Comparison of ENCODE assay signal across 11 cellular contexts in the genomic region with DNA sequence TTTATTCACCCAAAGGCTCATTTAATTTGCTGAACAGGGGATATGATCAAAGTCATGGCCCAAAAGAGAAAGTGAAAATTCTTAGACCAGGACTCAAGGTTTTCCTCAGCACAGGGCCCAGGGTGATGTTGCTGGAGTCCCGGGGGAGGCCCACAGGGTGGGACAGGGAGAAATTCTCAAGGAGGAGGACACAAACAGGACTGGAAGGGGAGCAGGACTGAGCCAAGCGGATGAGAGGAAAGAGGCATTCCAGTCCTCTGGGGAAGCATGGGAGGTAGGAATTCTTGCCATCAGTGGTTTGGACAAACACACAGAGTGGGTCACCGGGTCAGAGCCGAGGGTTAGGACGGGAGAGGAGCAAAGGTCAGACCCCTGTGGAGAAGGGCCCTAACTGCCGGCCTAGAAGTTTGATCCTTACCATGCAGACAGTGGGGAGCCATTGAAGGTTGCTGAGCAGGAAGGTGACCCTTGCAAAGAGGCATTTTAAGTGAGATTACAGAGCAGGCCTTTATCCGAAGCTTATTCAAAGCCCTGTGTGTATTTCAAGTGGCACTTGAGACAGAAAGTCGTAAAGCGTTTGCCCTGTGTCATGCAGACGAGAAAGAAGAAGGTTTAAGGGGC.
DNase-seq lines count a peak whose midpoint lies in the region; ATAC-seq lines count a peak whose summit lies in the region.
"Had no signal": no experiment of that assay in that cellular context is flagged by ENCODE, and none has a peak within 500 bp of the region (broad histone marks: within the 10 kb centered on the region; RNA-seq: fewer than 3 reads in every experiment).

No MANE protein-coding gene starts in this region.

- peak overlapping the region; percentile 56 for H3K4me3 Mint-ChIP-seq in activated T-helper 1 cell treated with anti-CD3 and anti-CD28 coated beads, Interleukin-12 subunit alpha, Interleukin-12 subunit beta, Interleukin-2, Interleukin-4 antibody, amounts not matched to agents 30 ng/mL and 10 ng/mL and 1 ng/mL, durations not matched to agents 14 hours and 24 hours and 36 hours
- peak overlapping the region; percentile 78 to 93 for H3K4me3 Mint-ChIP-seq in stimulated activated naive CD8-positive, alpha-beta T cell treated with anti-CD3 and anti-CD28 coated beads, Interleukin-15, amount 100 ng/mL, for 72 hours

- no peaks in the 10 kb centered on the region for H3K27me3 Mint-ChIP-seq in activated T-helper 1 cell treated with anti-CD3 and anti-CD28 coated beads, Interleukin-12 subunit alpha, Interleukin-12 subunit beta, Interleukin-2, Interleukin-4 antibody, amounts not matched to agents 30 ng/mL and 10 ng/mL and 1 ng/mL, durations not matched to agents 14 hours and 24 hours and 36 hours (ENCODE audit: insufficient read depth)
- no peaks in the 10 kb centered on the region for H3K27me3 Mint-ChIP-seq in stimulated activated naive CD8-positive, alpha-beta T cell treated with anti-CD3 and anti-CD28 coated beads, Interleukin-15, amount 100 ng/mL, for 72 hours

- no peaks in the 10 kb centered on the region for H3K9me3 Mint-ChIP-seq in activated T-helper 1 cell treated with anti-CD3 and anti-CD28 coated beads, Interleukin-12 subunit alpha, Interleukin-12 subunit beta, Interleukin-2, Interleukin-4 antibody, amounts not matched to agents 30 ng/mL and 10 ng/mL and 1 ng/mL, durations not matched to agents 14 hours and 24 hours and 36 hours
- no peaks in the 10 kb centered on the region for H3K9me3 Mint-ChIP-seq in stimulated activated naive CD8-positive, alpha-beta T cell treated with anti-CD3 and anti-CD28 coated beads, Interleukin-15, amount 100 ng/mL, for 72 hours
- H3K9me3 Mint-ChIP-seq: activated T-cell treated with anti-CD3 and anti-CD28 coated beads, Interleukin-2, amount 50 U/mL, for 4 hours had no signal

- ATAC-seq in left lobe of liver, result peak; percentile 59
- no peak for ATAC-seq in stimulated activated naive CD8-positive, alpha-beta T cell treated with anti-CD3 and anti-CD28 coated beads, Interleukin-15, amount 100 ng/mL, for 72 hours
- ATAC-seq in HG02870 (IDR thresholded peaks at IDR 0.05; ENCODE audit: unreplicated experiment), result no peak
- ATAC-seq: activated T-cell treated with anti-CD3 and anti-CD28 coated beads, Interleukin-2, amount 50 U/mL, for 4 hours had no signal

- intact Hi-C loops in activated T-helper 1 cell treated with anti-CD3 and anti-CD28 coated beads, Interleukin-12 subunit alpha, Interleukin-12 subunit beta, Interleukin-2, Interleukin-4 antibody, amounts not matched to agents 30 ng/mL and 10 ng/mL and 1 ng/mL, durations not matched to agents 14 hours and 24 hours and 36 hours (cut with micrococcal nuclease), result loop anchor here (10.0 kb wide), 2 partner anchors 302 to 488 kb away; a partner anchor contains a TSS

- DNase-seq in NCI-H2227 (lab: John Stamatoyannopoulos, UW; ENCODE audit: unreplicated experiment) (peak; percentile 45), NCI-H2227 treated with DMSO at 0.1 percent for 48 hours (lab: John Stamatoyannopoulos, UW) (no peak), left lobe of liver (ENCODE audit: low spot score) (peak; percentile 80), mucosa of gallbladder (ENCODE audit: low spot score) (no peak), RKO (ENCODE audit: low spot score) (no peak)
- DNase-seq in activated T-helper 1 cell treated with anti-CD3 and anti-CD28 coated beads, Interleukin-12 subunit alpha, Interleukin-12 subunit beta, Interleukin-2, Interleukin-4 antibody, amounts not matched to agents 30 ng/mL and 10 ng/mL and 1 ng/mL, durations not matched to agents 14 hours and 24 hours and 36 hours (ENCODE audit: low spot score), result no peak
- DNase-seq in stimulated activated naive CD8-positive, alpha-beta T cell treated with anti-CD3 and anti-CD28 coated beads, Interleukin-15, amount 100 ng/mL, for 72 hours, result no peak
- DNase-seq: 8988T; activated T-cell treated with anti-CD3 and anti-CD28 coated beads, Interleukin-2, amount 50 U/mL, for 4 hours; NCI-H446 treated with DMSO at 0.1 percent for 48 hours had no signal

- peak overlapping the region; percentile 85 for H3K27ac Mint-ChIP-seq in activated T-helper 1 cell treated with anti-CD3 and anti-CD28 coated beads, Interleukin-12 subunit alpha, Interleukin-12 subunit beta, Interleukin-2, Interleukin-4 antibody, amounts not matched to agents 30 ng/mL and 10 ng/mL and 1 ng/mL, durations not matched to agents 14 hours and 24 hours and 36 hours
- peak overlapping the region in 1 of 2 donors; percentile 87 for H3K27ac Mint-ChIP-seq in stimulated activated naive CD8-positive, alpha-beta T cell treated with anti-CD3 and anti-CD28 coated beads, Interleukin-15, amount 100 ng/mL, for 72 hours

- H3K4me1 Mint-ChIP-seq in activated T-helper 1 cell treated with anti-CD3 and anti-CD28 coated beads, Interleukin-12 subunit alpha, Interleukin-12 subunit beta, Interleukin-2, Interleukin-4 antibody, amounts not matched to agents 30 ng/mL and 10 ng/mL and 1 ng/mL, durations not matched to agents 14 hours and 24 hours and 36 hours (ENCODE audit: low read depth), result peaks cover 59% of the 10 kb centered on the region
- peaks cover 72% of the 10 kb centered on the region for H3K4me1 Mint-ChIP-seq in stimulated activated naive CD8-positive, alpha-beta T cell treated with anti-CD3 and anti-CD28 coated beads, Interleukin-15, amount 100 ng/mL, for 72 hours

- peaks cover 23% of the 10 kb centered on the region for H3K36me3 Mint-ChIP-seq in activated T-helper 1 cell treated with anti-CD3 and anti-CD28 coated beads, Interleukin-12 subunit alpha, Interleukin-12 subunit beta, Interleukin-2, Interleukin-4 antibody, amounts not matched to agents 30 ng/mL and 10 ng/mL and 1 ng/mL, durations not matched to agents 14 hours and 24 hours and 36 hours (ENCODE audit: low read depth)

Comparison
In these comparisons a context has a peak if more than half of its experiments do, and no peak if none do; other contexts are left out.
1. DNase-seq: peak in NCI-H2227 (single experiment) and left lobe of liver (single experiment); none in NCI-H2227 treated with DMSO at 0.1 percent for 48 hours (single experiment), activated T-helper 1 cell treated with anti-CD3 and anti-CD28 coated beads, Interleukin-12 subunit alpha, Interleukin-12 subunit beta, Interleukin-2, Interleukin-4 antibody, amounts not matched to agents 30 ng/mL and 10 ng/mL and 1 ng/mL, durations not matched to agents 14 hours and 24 hours and 36 hours (single experiment), stimulated activated naive CD8-positive, alpha-beta T cell treated with anti-CD3 and anti-CD28 coated beads, Interleukin-15, amount 100 ng/mL, for 72 hours (0 of 2), mucosa of gallbladder (single experiment) and RKO (single experiment).